ENCODE assay signal across 10 cellular contexts in the genomic region with DNA sequence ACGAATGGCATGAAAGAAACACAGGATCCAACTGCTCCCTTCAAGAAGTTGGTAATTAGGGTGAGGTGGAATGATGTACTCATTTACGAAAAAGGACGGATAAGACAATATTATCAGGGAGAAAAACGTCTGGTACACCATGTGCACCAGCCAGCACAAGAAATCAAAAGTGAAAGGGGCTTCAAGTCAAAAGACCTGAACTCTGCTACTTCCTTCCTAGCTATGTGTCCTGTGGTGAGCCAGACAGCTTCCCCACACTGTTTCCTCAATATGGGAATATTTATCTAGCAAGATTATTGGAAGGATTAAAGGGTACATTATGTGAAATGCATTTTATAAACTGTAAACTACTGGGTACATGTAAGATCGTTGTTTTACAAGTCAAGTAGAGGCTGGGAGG. TPM values are rescaled to one million over a fixed set of nuclear protein-coding genes. Genes with fewer than 3 reads are reported as not detected.
A peak's percentile ranks its signal among the peaks of the same experiment; 100 is the strongest.
DNase-seq lines count a peak whose midpoint lies in the region; ATAC-seq and TF ChIP-seq lines count a peak whose summit lies in the region.
"Had no signal": no experiment of that assay in that cellular context is flagged by ENCODE, and none has a peak within 500 bp of the region (broad histone marks: within the 10 kb centered on the region; RNA-seq: fewer than 3 reads in every experiment).

No MANE protein-coding gene starts in this region.

- peaks cover 66% of the 10 kb centered on the region for H3K4me1 Mint-ChIP-seq in activated naive CD4-positive, alpha-beta T cell treated with anti-CD3 and anti-CD28 coated beads, Interleukin-2, amount 50 U/mL, for 24 hours
- H3K4me1 Mint-ChIP-seq in activated naive CD8-positive, alpha-beta T cell treated with anti-CD3 and anti-CD28 coated beads, Interleukin-2, amount 10 ng/mL, durations not matched to agents 7 days and 5 days = peaks cover 67% of the 10 kb centered on the region
- H3K4me1 Mint-ChIP-seq in stimulated activated memory B cell treated with anti-CD40 and anti-IgM and Interleukin-4, amounts not matched to agents 10 μg/mL and 1 μg/mL and 100 μg/mL, for 72 hours = peaks cover 56% of the 10 kb centered on the region
- peaks cover 12% of the 10 kb centered on the region for H3K4me1 Mint-ChIP-seq in osteocyte (ENCODE audit: unreplicated experiment)

- no peaks in the 10 kb centered on the region for H3K9me3 ChIP-seq in BE2C
- H3K9me3 ChIP-seq: tibial nerve had no signal

- peaks cover 9% of the 10 kb centered on the region for H3K36me3 Mint-ChIP-seq in activated naive CD4-positive, alpha-beta T cell treated with anti-CD3 and anti-CD28 coated beads, Interleukin-2, amount 50 U/mL, for 24 hours
- H3K36me3 Mint-ChIP-seq in activated naive CD8-positive, alpha-beta T cell treated with anti-CD3 and anti-CD28 coated beads, Interleukin-2, amount 10 ng/mL, durations not matched to agents 7 days and 5 days = peaks cover 41% of the 10 kb centered on the region
- H3K36me3 Mint-ChIP-seq in stimulated activated memory B cell treated with anti-CD40 and anti-IgM and Interleukin-4, amounts not matched to agents 10 μg/mL and 1 μg/mL and 100 μg/mL, for 72 hours = peaks cover 13% of the 10 kb centered on the region
- H3K36me3 Mint-ChIP-seq in osteocyte (ENCODE audit: unreplicated experiment) = no peaks in the 10 kb centered on the region

- peak; percentile 54 for ATAC-seq in HG03066 (IDR thresholded peaks at IDR 0.05; ENCODE audit: low read depth, unreplicated experiment)
- peak; percentile 62 for ATAC-seq in activated naive CD8-positive, alpha-beta T cell treated with anti-CD3 and anti-CD28 coated beads, Interleukin-2, amount 10 ng/mL, durations not matched to agents 7 days and 5 days (ENCODE audit: low read depth)
- ATAC-seq in stimulated activated memory B cell treated with anti-CD40 and anti-IgM and Interleukin-4, amounts not matched to agents 10 μg/mL and 1 μg/mL and 100 μg/mL, for 72 hours = no peak

- no peaks in the 10 kb centered on the region for H3K9me3 Mint-ChIP-seq in activated naive CD4-positive, alpha-beta T cell treated with anti-CD3 and anti-CD28 coated beads, Interleukin-2, amount 50 U/mL, for 24 hours
- H3K9me3 Mint-ChIP-seq in activated naive CD8-positive, alpha-beta T cell treated with anti-CD3 and anti-CD28 coated beads, Interleukin-2, amount 10 ng/mL, durations not matched to agents 7 days and 5 days = no peaks in the 10 kb centered on the region
- H3K9me3 Mint-ChIP-seq in stimulated activated memory B cell treated with anti-CD40 and anti-IgM and Interleukin-4, amounts not matched to agents 10 μg/mL and 1 μg/mL and 100 μg/mL, for 72 hours = peaks cover 4% of the 10 kb centered on the region
- H3K9me3 Mint-ChIP-seq in osteocyte (ENCODE audit: unreplicated experiment) = no peaks in the 10 kb centered on the region

- POLR2A ChIA-PET in activated naive CD8-positive, alpha-beta T cell treated with anti-CD3 and anti-CD28 coated beads, Interleukin-2, amount 10 ng/mL, durations not matched to agents 7 days and 5 days (lab: Charles Lee) = interaction anchor here (1.0 kb wide), 1 partner anchor 14 kb away, joined by 3 read pairs; no protein-coding TSS in a partner anchor

- TF ChIP-seq CTCF in osteocyte (IDR thresholded peaks at IDR 0.05) (no peak), BE2C (IDR thresholded peaks at IDR 0.05; ENCODE audit: low read depth, low read length) (no peak)

- no peaks in the 10 kb centered on the region for H3K36me3 ChIP-seq in BE2C
- H3K36me3 ChIP-seq: tibial nerve had no signal

- no peak overlapping the region for H3K4me3 ChIP-seq in BE2C (ENCODE audit: low read depth, low read length)
- H3K4me3 ChIP-seq: skin epidermis, tibial nerve had no signal

- no peaks in the 10 kb centered on the region for H3K27me3 Mint-ChIP-seq in activated naive CD4-positive, alpha-beta T cell treated with anti-CD3 and anti-CD28 coated beads, Interleukin-2, amount 50 U/mL, for 24 hours
- H3K27me3 Mint-ChIP-seq in activated naive CD8-positive, alpha-beta T cell treated with anti-CD3 and anti-CD28 coated beads, Interleukin-2, amount 10 ng/mL, durations not matched to agents 7 days and 5 days = no peaks in the 10 kb centered on the region
- no peaks in the 10 kb centered on the region for H3K27me3 Mint-ChIP-seq in stimulated activated memory B cell treated with anti-CD40 and anti-IgM and Interleukin-4, amounts not matched to agents 10 μg/mL and 1 μg/mL and 100 μg/mL, for 72 hours
- no peaks in the 10 kb centered on the region for H3K27me3 Mint-ChIP-seq in osteocyte (ENCODE audit: unreplicated experiment)

- H3K27me3 ChIP-seq in BE2C = no peaks in the 10 kb centered on the region
- H3K27me3 ChIP-seq: tibial nerve had no signal

- H3K4me1 ChIP-seq in BE2C = peaks cover 6% of the 10 kb centered on the region; the same call in 1 of the 2 replicates

- peak overlapping the region; percentile 79 for H3K4me3 Mint-ChIP-seq in activated naive CD4-positive, alpha-beta T cell treated with anti-CD3 and anti-CD28 coated beads, Interleukin-2, amount 50 U/mL, for 24 hours
- H3K4me3 Mint-ChIP-seq in activated naive CD8-positive, alpha-beta T cell treated with anti-CD3 and anti-CD28 coated beads, Interleukin-2, amount 10 ng/mL, durations not matched to agents 7 days and 5 days = peak overlapping the region; percentile 82
- peak overlapping the region; percentile 63 for H3K4me3 Mint-ChIP-seq in stimulated activated memory B cell treated with anti-CD40 and anti-IgM and Interleukin-4, amounts not matched to agents 10 μg/mL and 1 μg/mL and 100 μg/mL, for 72 hours
- no peak overlapping the region for H3K4me3 Mint-ChIP-seq in osteocyte (ENCODE audit: unreplicated experiment)

- no peak for DNase-seq in activated naive CD4-positive, alpha-beta T cell (lab: John Stamatoyannopoulos, UW)
- DNase-seq in activated naive CD8-positive, alpha-beta T cell treated with anti-CD3 and anti-CD28 coated beads, Interleukin-2, amount 10 ng/mL, durations not matched to agents 7 days and 5 days = no peak
- DNase-seq in osteocyte (ENCODE audit: extremely low spot score, unreplicated experiment) = no peak
- no peak for DNase-seq in BE2C
- no peak for DNase-seq in NCI-H510A treated with DMSO at 0.1 percent for 48 hours (lab: John Stamatoyannopoulos, UW)

- peak overlapping the region; percentile 94 for H3K27ac Mint-ChIP-seq in activated naive CD4-positive, alpha-beta T cell treated with anti-CD3 and anti-CD28 coated beads, Interleukin-2, amount 50 U/mL, for 24 hours
- H3K27ac Mint-ChIP-seq in activated naive CD8-positive, alpha-beta T cell treated with anti-CD3 and anti-CD28 coated beads, Interleukin-2, amount 10 ng/mL, durations not matched to agents 7 days and 5 days = peak overlapping the region; percentile 89
- peak overlapping the region; percentile 77 for H3K27ac Mint-ChIP-seq in stimulated activated memory B cell treated with anti-CD40 and anti-IgM and Interleukin-4, amounts not matched to agents 10 μg/mL and 1 μg/mL and 100 μg/mL, for 72 hours
- no peak overlapping the region for H3K27ac Mint-ChIP-seq in osteocyte (ENCODE audit: unreplicated experiment)

RNA-seq across cellular contexts. Expression of a gene that starts 33.9 kb away (rescaled TPM):
- 10 to 100 TPM; 80.1 to 87.3 TPM for total RNA-seq in activated naive CD8-positive, alpha-beta T cell treated with anti-CD3 and anti-CD28 coated beads, Interleukin-2, amount 10 ng/mL, durations not matched to agents 7 days and 5 days
- 12.4 and 14.6 TPM in 2 replicates for total RNA-seq in osteocyte
- 1.9 TPM for polyA plus RNA-seq in BE2C (2012; ENCODE audit: insufficient read depth, insufficient read length, low read depth)

RNA-seq across cellular contexts. Expression of a gene that starts 59.0 kb away (rescaled TPM):
- 10 to 100 TPM; 90.8 to 96.0 TPM for total RNA-seq in activated naive CD8-positive, alpha-beta T cell treated with anti-CD3 and anti-CD28 coated beads, Interleukin-2, amount 10 ng/mL, durations not matched to agents 7 days and 5 days
- total RNA-seq in osteocyte = 71.8 and 76.2 TPM in 2 replicates
- polyA plus RNA-seq in BE2C (2012; ENCODE audit: insufficient read depth, insufficient read length, low read depth) = 130 TPM
